Comparison of ENCODE assay signal across 3 cellular contexts in genomic region chr2:20713585-20713984, GRCh38. TPM values are rescaled to one million over a fixed set of nuclear protein-coding genes. Genes with fewer than 3 reads are reported as not detected.
"Had no signal": no experiment of that assay in that cellular context is flagged by ENCODE, and none has a peak within 500 bp of the region (broad histone marks: within the 10 kb centered on the region; RNA-seq: fewer than 3 reads in every experiment).

No MANE protein-coding gene starts in this region.

RNA-seq across cellular contexts. Expression of gene GDF7, which starts 46.6 kb away (rescaled TPM):
- total RNA-seq: naive thymus-derived CD8-positive, alpha-beta T cell; osteoblast had no signal
- polyA plus RNA-seq: smooth muscle cell had no signal
